ENCODE assay signal across 1 cellular context in genomic region chr11:75547617-75548054, GRCh38.
A peak's percentile ranks its signal among the peaks of the same experiment; 100 is the strongest.
TF ChIP-seq lines count a peak whose summit lies in the region.

No MANE protein-coding gene starts in this region.

TF ChIP-seq in HepG2, 621 proteins besides CTCF, POLR2A, EP300 and RAD21 (continued from another document):
- TF ChIP-seq, protein P1, sequence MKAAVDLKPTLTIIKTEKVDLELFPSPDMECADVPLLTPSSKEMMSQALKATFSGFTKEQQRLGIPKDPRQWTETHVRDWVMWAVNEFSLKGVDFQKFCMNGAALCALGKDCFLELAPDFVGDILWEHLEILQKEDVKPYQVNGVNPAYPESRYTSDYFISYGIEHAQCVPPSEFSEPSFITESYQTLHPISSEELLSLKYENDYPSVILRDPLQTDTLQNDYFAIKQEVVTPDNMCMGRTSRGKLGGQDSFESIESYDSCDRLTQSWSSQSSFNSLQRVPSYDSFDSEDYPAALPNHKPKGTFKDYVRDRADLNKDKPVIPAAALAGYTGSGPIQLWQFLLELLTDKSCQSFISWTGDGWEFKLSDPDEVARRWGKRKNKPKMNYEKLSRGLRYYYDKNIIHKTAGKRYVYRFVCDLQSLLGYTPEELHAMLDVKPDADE (CRISPR knock-in tag; IDR thresholded peaks at IDR 0.05) = no peak
- TF ChIP-seq RERE (CRISPR knock-in tag; IDR thresholded peaks at IDR 0.05; ENCODE audit: low read depth) = no peak
- TF ChIP-seq MIER3 (CRISPR knock-in tag; IDR thresholded peaks at IDR 0.05; ENCODE audit: borderline replicate concordance) = no peak
- TF ChIP-seq SPEN (CRISPR knock-in tag; IDR thresholded peaks at IDR 0.05; ENCODE audit: low read depth) = no peak
- TF ChIP-seq RXRA (CRISPR knock-in tag; IDR thresholded peaks at IDR 0.05) = 0 out of 2 replicates have a peak, but pooled peaks have one; percentile 30
- 0 out of 2 replicates have a peak, but pooled peaks have one; percentile 14 for TF ChIP-seq ZFY (CRISPR knock-in tag; IDR thresholded peaks at IDR 0.05)
- TF ChIP-seq KDM2A (CRISPR knock-in tag; IDR thresholded peaks at IDR 0.05; ENCODE audit: borderline replicate concordance, low read depth) = peak; percentile 32; the same call in 1 of the 2 replicates
- TF ChIP-seq, protein P2, sequence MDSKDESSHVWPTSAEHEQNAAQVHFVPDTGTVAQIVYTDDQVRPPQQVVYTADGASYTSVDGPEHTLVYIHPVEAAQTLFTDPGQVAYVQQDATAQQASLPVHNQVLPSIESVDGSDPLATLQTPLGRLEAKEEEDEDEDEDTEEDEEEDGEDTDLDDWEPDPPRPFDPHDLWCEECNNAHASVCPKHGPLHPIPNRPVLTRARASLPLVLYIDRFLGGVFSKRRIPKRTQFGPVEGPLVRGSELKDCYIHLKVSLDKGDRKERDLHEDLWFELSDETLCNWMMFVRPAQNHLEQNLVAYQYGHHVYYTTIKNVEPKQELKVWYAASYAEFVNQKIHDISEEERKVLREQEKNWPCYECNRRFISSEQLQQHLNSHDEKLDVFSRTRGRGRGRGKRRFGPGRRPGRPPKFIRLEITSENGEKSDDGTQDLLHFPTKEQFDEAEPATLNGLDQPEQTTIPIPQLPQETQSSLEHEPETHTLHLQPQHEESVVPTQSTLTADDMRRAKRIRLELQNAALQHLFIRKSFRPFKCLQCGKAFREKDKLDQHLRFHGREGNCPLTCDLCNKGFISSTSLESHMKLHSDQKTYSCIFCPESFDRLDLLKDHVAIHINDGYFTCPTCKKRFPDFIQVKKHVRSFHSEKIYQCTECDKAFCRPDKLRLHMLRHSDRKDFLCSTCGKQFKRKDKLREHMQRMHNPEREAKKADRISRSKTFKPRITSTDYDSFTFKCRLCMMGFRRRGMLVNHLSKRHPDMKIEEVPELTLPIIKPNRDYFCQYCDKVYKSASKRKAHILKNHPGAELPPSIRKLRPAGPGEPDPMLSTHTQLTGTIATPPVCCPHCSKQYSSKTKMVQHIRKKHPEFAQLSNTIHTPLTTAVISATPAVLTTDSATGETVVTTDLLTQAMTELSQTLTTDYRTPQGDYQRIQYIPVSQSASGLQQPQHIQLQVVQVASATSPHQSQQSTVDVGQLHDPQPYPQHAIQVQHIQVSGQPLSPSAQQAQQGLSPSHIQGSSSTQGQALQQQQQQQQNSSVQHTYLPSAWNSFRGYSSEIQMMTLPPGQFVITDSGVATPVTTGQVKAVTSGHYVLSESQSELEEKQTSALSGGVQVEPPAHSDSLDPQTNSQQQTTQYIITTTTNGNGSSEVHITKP (CRISPR knock-in tag; IDR thresholded peaks at IDR 0.05; ENCODE audit: low read depth) = peak; percentile 40; the same call in 1 of the 2 replicates
- peak; percentile 76; the same call in 1 of the 2 replicates for TF ChIP-seq ZBTB7B (CRISPR knock-in tag; IDR thresholded peaks at IDR 0.05)
- TF ChIP-seq SMC3 (IDR thresholded peaks at IDR 0.05; ENCODE audit: low read length) = peak; percentile 87
- no peak for TF ChIP-seq ZNF572 (CRISPR knock-in tag; IDR thresholded peaks at IDR 0.05)
- TF ChIP-seq TRAFD1 (CRISPR knock-in tag; IDR thresholded peaks at IDR 0.05; ENCODE audit: borderline replicate concordance) = no peak
- TF ChIP-seq ZNF577 (CRISPR knock-in tag; IDR thresholded peaks at IDR 0.05; ENCODE audit: borderline replicate concordance, low read depth) = no peak
- no peak for TF ChIP-seq KAT8 (CRISPR knock-in tag; IDR thresholded peaks at IDR 0.05)
- TF ChIP-seq ZNF563 (CRISPR knock-in tag; IDR thresholded peaks at IDR 0.05) = 0 out of 2 replicates have a peak, but pooled peaks have one; percentile 25
- no peak for TF ChIP-seq SP2 (CRISPR knock-in tag; IDR thresholded peaks at IDR 0.05)
- TF ChIP-seq POGZ (CRISPR knock-in tag; IDR thresholded peaks at IDR 0.05) = no peak
- TF ChIP-seq CCAR2 (optimal IDR thresholded peaks at IDR 0.05; ENCODE audit: low read depth, low read length) = no peak
- 0 out of 2 replicates have a peak, but pooled peaks have one; percentile 18 for TF ChIP-seq AHR (CRISPR knock-in tag; IDR thresholded peaks at IDR 0.05)
- TF ChIP-seq ZNF382 (CRISPR knock-in tag; IDR thresholded peaks at IDR 0.05; ENCODE audit: borderline replicate concordance) = no peak
- peak; percentile 36; the same call in 1 of the 2 replicates for TF ChIP-seq SALL1 (CRISPR knock-in tag; IDR thresholded peaks at IDR 0.05)
- no peak for TF ChIP-seq TEAD2 (CRISPR knock-in tag; IDR thresholded peaks at IDR 0.05)
- 0 out of 2 replicates have a peak, but pooled peaks have one; percentile 13 for TF ChIP-seq BHLHE40 (IDR thresholded peaks at IDR 0.05; ENCODE audit: low read length)
- no peak for TF ChIP-seq PREB (CRISPR knock-in tag; IDR thresholded peaks at IDR 0.05)
- TF ChIP-seq, protein P3, sequence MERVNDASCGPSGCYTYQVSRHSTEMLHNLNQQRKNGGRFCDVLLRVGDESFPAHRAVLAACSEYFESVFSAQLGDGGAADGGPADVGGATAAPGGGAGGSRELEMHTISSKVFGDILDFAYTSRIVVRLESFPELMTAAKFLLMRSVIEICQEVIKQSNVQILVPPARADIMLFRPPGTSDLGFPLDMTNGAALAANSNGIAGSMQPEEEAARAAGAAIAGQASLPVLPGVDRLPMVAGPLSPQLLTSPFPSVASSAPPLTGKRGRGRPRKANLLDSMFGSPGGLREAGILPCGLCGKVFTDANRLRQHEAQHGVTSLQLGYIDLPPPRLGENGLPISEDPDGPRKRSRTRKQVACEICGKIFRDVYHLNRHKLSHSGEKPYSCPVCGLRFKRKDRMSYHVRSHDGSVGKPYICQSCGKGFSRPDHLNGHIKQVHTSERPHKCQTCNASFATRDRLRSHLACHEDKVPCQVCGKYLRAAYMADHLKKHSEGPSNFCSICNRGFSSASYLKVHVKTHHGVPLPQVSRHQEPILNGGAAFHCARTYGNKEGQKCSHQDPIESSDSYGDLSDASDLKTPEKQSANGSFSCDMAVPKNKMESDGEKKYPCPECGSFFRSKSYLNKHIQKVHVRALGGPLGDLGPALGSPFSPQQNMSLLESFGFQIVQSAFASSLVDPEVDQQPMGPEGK (CRISPR knock-in tag; IDR thresholded peaks at IDR 0.05) = peak; percentile 39; the same call in 1 of the 2 replicates
- no peak for TF ChIP-seq HIVEP1 (CRISPR knock-in tag; IDR thresholded peaks at IDR 0.05)
- TF ChIP-seq GATAD2A (CRISPR knock-in tag; IDR thresholded peaks at IDR 0.05) = peak; percentile 33; the same call in 1 of the 2 replicates
- no peak for TF ChIP-seq ARNT2 (CRISPR knock-in tag; IDR thresholded peaks at IDR 0.05; ENCODE audit: low read depth)
- no peak for TF ChIP-seq AKAP8 (CRISPR knock-in tag; IDR thresholded peaks at IDR 0.05)
- no peak for TF ChIP-seq ZSCAN22 (CRISPR knock-in tag; IDR thresholded peaks at IDR 0.05)
- 0 out of 2 replicates have a peak, but pooled peaks have one; percentile 32 for TF ChIP-seq ZNF547 (CRISPR knock-in tag; IDR thresholded peaks at IDR 0.05)
- TF ChIP-seq STAG1 (CRISPR knock-in tag; IDR thresholded peaks at IDR 0.05) = peak; percentile 91
- no peak for TF ChIP-seq FOXK1 (CRISPR knock-in tag; IDR thresholded peaks at IDR 0.05; ENCODE audit: borderline replicate concordance, low read depth)
- peak; percentile 43; the same call in 1 of the 2 replicates for TF ChIP-seq ZNF687 (CRISPR knock-in tag; IDR thresholded peaks at IDR 0.05)
